In the genomic region with DNA sequence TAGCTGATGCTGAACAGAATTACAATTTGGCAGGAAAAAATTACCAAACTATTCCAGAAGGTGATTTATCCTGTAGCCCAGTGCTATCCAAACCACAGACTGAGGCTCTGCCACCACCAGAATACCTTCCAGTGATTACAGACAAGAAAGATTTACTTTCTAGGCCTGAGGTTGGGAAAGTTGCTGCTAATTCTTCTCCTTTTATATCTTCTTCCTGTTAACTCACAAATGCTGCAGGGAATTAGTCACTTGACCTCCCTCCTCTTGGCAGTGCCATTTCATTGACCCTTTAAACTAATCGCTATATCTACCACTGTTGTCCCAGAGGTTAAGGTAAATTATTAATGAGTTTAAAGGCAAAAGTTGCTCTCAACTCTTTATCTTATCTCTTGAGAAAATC, we compare ENCODE assay signal across 18 cellular contexts.
A peak's percentile ranks its signal among the peaks of the same experiment; 100 is the strongest.
DNase-seq lines count a peak whose midpoint lies in the region; ATAC-seq, FAIRE-seq and TF ChIP-seq lines count a peak whose summit lies in the region.
"Had no signal": no experiment of that assay in that cellular context is flagged by ENCODE, and none has a peak within 500 bp of the region (broad histone marks: within the 10 kb centered on the region; RNA-seq: fewer than 3 reads in every experiment).

No MANE protein-coding gene starts in this region.

- H3K9me2 ChIP-seq in hepatocyte (replicated peaks; ENCODE audit: insufficient read depth), result no peaks in the 10 kb centered on the region

- H2AFZ ChIP-seq in astrocyte (ENCODE audit: low read depth, low read length) (no peak overlapping the region), hepatocyte (no peak overlapping the region)

- no peak overlapping the region for H3K27ac ChIP-seq in astrocyte (ENCODE audit: low read depth, low read length)
- H3K27ac ChIP-seq in hepatocyte, result peak overlapping the region; percentile 0
- H3K27ac ChIP-seq: epithelial cell of prostate, SK-N-MC, stomach had no signal

- H3K4me3 Mint-ChIP-seq in astrocyte (ENCODE audit: unreplicated experiment), result no peak overlapping the region
- H3K4me3 Mint-ChIP-seq in activated CD4-positive, alpha-beta T cell treated with anti-CD3 and anti-CD28 coated beads, Interleukin-2, amount 10 ng/mL, durations not matched to agents 24 days and 14 days, result no peak overlapping the region
- H3K4me3 Mint-ChIP-seq: memory B cell had no signal

- peaks cover 2% of the 10 kb centered on the region for H3K9me3 Mint-ChIP-seq in astrocyte (ENCODE audit: unreplicated experiment)
- no peaks in the 10 kb centered on the region for H3K9me3 Mint-ChIP-seq in activated CD4-positive, alpha-beta T cell treated with anti-CD3 and anti-CD28 coated beads, Interleukin-2, amount 10 ng/mL, durations not matched to agents 24 days and 14 days
- H3K9me3 Mint-ChIP-seq: memory B cell had no signal

- intact Hi-C loops in Right ventricle myocardium superior (cut with DNase I), result no loop called here
- intact Hi-C loops in activated CD4-positive, alpha-beta T cell treated with anti-CD3 and anti-CD28 coated beads, Interleukin-2, amount 10 ng/mL, durations not matched to agents 24 days and 14 days (cut with micrococcal nuclease), result no loop called here

- TF ChIP-seq CTCF in astrocyte (IDR thresholded peaks at IDR 0.05; ENCODE audit: insufficient read depth, low read depth, low read length), result no peak
- no peak for TF ChIP-seq CTCF in hepatocyte (IDR thresholded peaks at IDR 0.05; ENCODE audit: poor library complexity)

- H3K27me3 ChIP-seq in astrocyte (ENCODE audit: insufficient read depth, low read length) (no peaks in the 10 kb centered on the region), hepatocyte (no peaks in the 10 kb centered on the region)
- H3K27me3 ChIP-seq: stomach had no signal

- H3K4me1 Mint-ChIP-seq in astrocyte (ENCODE audit: low read depth, unreplicated experiment), result peaks cover 21% of the 10 kb centered on the region
- H3K4me1 Mint-ChIP-seq in activated CD4-positive, alpha-beta T cell treated with anti-CD3 and anti-CD28 coated beads, Interleukin-2, amount 10 ng/mL, durations not matched to agents 24 days and 14 days, result no peaks in the 10 kb centered on the region
- H3K4me1 Mint-ChIP-seq: memory B cell had no signal

- no peaks in the 10 kb centered on the region for H3K9me3 ChIP-seq in astrocyte (ENCODE audit: insufficient read depth, low read depth, low read length)
- no peaks in the 10 kb centered on the region for H3K9me3 ChIP-seq in hepatocyte (ENCODE audit: low read depth)
- H3K9me3 ChIP-seq: stomach had no signal

- H3K4me1 ChIP-seq in astrocyte (ENCODE audit: insufficient read depth, low read length), result peaks cover 11% of the 10 kb centered on the region
- H3K4me1 ChIP-seq in hepatocyte (ENCODE audit: insufficient read depth), result peaks cover 10% of the 10 kb centered on the region
- H3K4me1 ChIP-seq: stomach had no signal

- no peak for ATAC-seq in Right ventricle myocardium superior (ENCODE audit: poor library complexity)

- H3K79me2 ChIP-seq in astrocyte (ENCODE audit: insufficient read depth, low read length), result no peaks in the 10 kb centered on the region
- no peaks in the 10 kb centered on the region for H3K79me2 ChIP-seq in hepatocyte

- 42% methylated on average over 1 of the region's 1 CpG for WGBS in hepatocyte (ENCODE audit: low lambda C conversion rate, missing lambda C conversion rate)

- no peaks in the 10 kb centered on the region for H3K36me3 Mint-ChIP-seq in astrocyte (ENCODE audit: low read depth, unreplicated experiment)
- no peaks in the 10 kb centered on the region for H3K36me3 Mint-ChIP-seq in activated CD4-positive, alpha-beta T cell treated with anti-CD3 and anti-CD28 coated beads, Interleukin-2, amount 10 ng/mL, durations not matched to agents 24 days and 14 days (ENCODE audit: low read depth)

- H4K20me1 ChIP-seq in astrocyte (ENCODE audit: insufficient read depth, low read length), result no peaks in the 10 kb centered on the region
- H4K20me1 ChIP-seq in hepatocyte (ENCODE audit: insufficient read depth, poor library complexity, severe bottlenecking), result no peaks in the 10 kb centered on the region

- H3K9ac ChIP-seq in astrocyte (ENCODE audit: low read length), result no peak overlapping the region

- FAIRE-seq in astrocyte (lab: Jason Lieb, UNC), result peak; percentile 90
- FAIRE-seq: A204.1 had no signal

- no peaks in the 10 kb centered on the region for H3K36me3 ChIP-seq in astrocyte (ENCODE audit: insufficient read depth, low read length)
- H3K36me3 ChIP-seq in hepatocyte (replicated peaks; ENCODE audit: insufficient read depth, low read depth), result no peaks in the 10 kb centered on the region
- H3K36me3 ChIP-seq: stomach had no signal

- H3K4me3 ChIP-seq in astrocyte (ENCODE audit: insufficient read depth, low read depth, low read length) (no peak overlapping the region), hepatocyte (no peak overlapping the region)
- H3K4me3 ChIP-seq: SK-N-MC, stomach had no signal

- DNase-seq in A172 (ENCODE audit: low spot score) (peak; percentile 82), HCEC 1CT (peak; percentile 71), astrocyte (ENCODE audit: low read depth) (peak; percentile 92), hepatocyte (ENCODE audit: low spot score) (peak; percentile 30), T1000 (lab: John Stamatoyannopoulos, UW) (no peak), Right ventricle myocardium superior (no peak)
- DNase-seq in central memory CD4-positive, alpha-beta T cell, result no peak
- no peak for DNase-seq in activated CD4-positive, alpha-beta T cell treated with anti-CD3 and anti-CD28 coated beads, Interleukin-2, amount 10 ng/mL, durations not matched to agents 24 days and 14 days
- DNase-seq: activated gamma-delta T cell treated with Interleukin-2 at 50 U/mL for 16 hours; cerebellar nuclear complex; NCI-H1092 treated with DMSO at 0.1 percent for 48 hours; NCI-H2171 treated with DMSO at 0.1 percent for 48 hours; NK-92 treated with Interleukin-12 subunit alpha and Interleukin-12 subunit beta, amount 100 ng/mL, for 24 hours; stomach had no signal

- H3K4me2 ChIP-seq in astrocyte (ENCODE audit: low read length), result peak overlapping the region; percentile 2
- no peak overlapping the region for H3K4me2 ChIP-seq in hepatocyte

- H3K27ac Mint-ChIP-seq in astrocyte (ENCODE audit: unreplicated experiment), result peak overlapping the region; percentile 29
- no peak overlapping the region for H3K27ac Mint-ChIP-seq in activated CD4-positive, alpha-beta T cell treated with anti-CD3 and anti-CD28 coated beads, Interleukin-2, amount 10 ng/mL, durations not matched to agents 24 days and 14 days
- H3K27ac Mint-ChIP-seq: memory B cell had no signal

- no peaks in the 10 kb centered on the region for H3K27me3 Mint-ChIP-seq in astrocyte (ENCODE audit: low read depth, unreplicated experiment)
- no peaks in the 10 kb centered on the region for H3K27me3 Mint-ChIP-seq in activated CD4-positive, alpha-beta T cell treated with anti-CD3 and anti-CD28 coated beads, Interleukin-2, amount 10 ng/mL, durations not matched to agents 24 days and 14 days
- H3K27me3 Mint-ChIP-seq: memory B cell had no signal

Comparison
In these comparisons a context has a peak if more than half of its experiments do, and no peak if none do; other contexts are left out.
1. DNase-seq: peak in A172 (single experiment), HCEC 1CT (single experiment), astrocyte (single experiment) and hepatocyte (single experiment); none in T1000 (single experiment), Right ventricle myocardium superior (single experiment), central memory CD4-positive, alpha-beta T cell (single experiment) and activated CD4-positive, alpha-beta T cell treated with anti-CD3 and anti-CD28 coated beads, Interleukin-2, amount 10 ng/mL, durations not matched to agents 24 days and 14 days (single experiment).